8 cellular contexts compared by ENCODE assay signal in genomic region chr2:155250800-155251199, GRCh38.
DNase-seq lines count a peak whose midpoint lies in the region; ATAC-seq and TF ChIP-seq lines count a peak whose summit lies in the region.

No MANE protein-coding gene starts in this region.

- H3K27ac ChIP-seq in DOHH2 (ENCODE audit: low read depth, low read length) = no peak overlapping the region
- H3K27ac ChIP-seq in CD8-positive, alpha-beta T cell (ENCODE audit: low read depth, low read length) = no peak overlapping the region

- H3K4me3 Mint-ChIP-seq in CD8-positive, alpha-beta T cell = no peak overlapping the region

- DNase-seq in HPDE6-E6E7 (ENCODE audit: extremely low spot score) (peak; percentile 5), astrocyte of the spinal cord (ENCODE audit: low read depth, low spot score) (no peak), superior temporal gyrus (ENCODE audit: extremely low spot score) (peak; percentile 77), NCI-H1048 (lab: John Stamatoyannopoulos, UW) (no peak)
- no peak for DNase-seq in activated CD4-positive, alpha-beta T cell treated with anti-CD3 and anti-CD28 coated beads, Interleukin-2, amount 50 U/mL, for 48 hours
- DNase-seq in CD8-positive, alpha-beta T cell = no peak

- no peak overlapping the region for H3K27ac Mint-ChIP-seq in CD8-positive, alpha-beta T cell

- TF ChIP-seq CTCF in DOHH2 (IDR thresholded peaks at IDR 0.05; ENCODE audit: low read depth, low read length, poor library complexity, severe bottlenecking) (peak; percentile 53), astrocyte of the spinal cord (IDR thresholded peaks at IDR 0.05; ENCODE audit: low read depth, low read length) (peak; percentile 33)
- no peak for TF ChIP-seq CTCF in CD8-positive, alpha-beta T cell (IDR thresholded peaks at IDR 0.05)

- POLR2A ChIA-PET in CD8-positive, alpha-beta T cell (lab: Charles Lee) = no interaction called here

- peak; percentile 76 for ATAC-seq in GM21381 (IDR thresholded peaks at IDR 0.05; ENCODE audit: unreplicated experiment)
- no peak for ATAC-seq in CD8-positive, alpha-beta T cell

- no peaks in the 10 kb centered on the region for H3K36me3 Mint-ChIP-seq in CD8-positive, alpha-beta T cell

- H3K9me3 ChIP-seq in DOHH2 (ENCODE audit: control insufficient read depth, insufficient read depth, low read length) = no peaks in the 10 kb centered on the region
- H3K9me3 ChIP-seq in CD8-positive, alpha-beta T cell (ENCODE audit: low read length) = no peaks in the 10 kb centered on the region

- H3F3A ChIP-seq in DOHH2 (ENCODE audit: control insufficient read depth, insufficient read depth) = no peaks in the 10 kb centered on the region

- H3K4me3 ChIP-seq in DOHH2 (ENCODE audit: low read length) (no peak overlapping the region), astrocyte of the spinal cord (ENCODE audit: low read depth, low read length) (no peak overlapping the region)
- H3K4me3 ChIP-seq in CD8-positive, alpha-beta T cell (ENCODE audit: low read depth, low read length) = no peak overlapping the region

- in situ Hi-C loops in astrocyte of the spinal cord (cut with HindIII; ENCODE audit: low sequenced_read_pairs) = no loop called here

- H3K36me3 ChIP-seq in DOHH2 (ENCODE audit: control insufficient read depth, low read length) = no peaks in the 10 kb centered on the region
- no peaks in the 10 kb centered on the region for H3K36me3 ChIP-seq in CD8-positive, alpha-beta T cell (ENCODE audit: insufficient read depth, low read length)

- H3K79me2 ChIP-seq in DOHH2 (ENCODE audit: control insufficient read depth, low read length) = no peaks in the 10 kb centered on the region

- no peaks in the 10 kb centered on the region for H3K27me3 ChIP-seq in DOHH2 (ENCODE audit: control insufficient read depth, low read length)
- H3K27me3 ChIP-seq in CD8-positive, alpha-beta T cell (ENCODE audit: insufficient read depth, low read length) = no peaks in the 10 kb centered on the region

- no peak overlapping the region for H3K4me2 ChIP-seq in DOHH2 (ENCODE audit: low read length)

- no peaks in the 10 kb centered on the region for H3K9me2 ChIP-seq in DOHH2 (replicated peaks; ENCODE audit: control insufficient read depth, low read length)

- no peaks in the 10 kb centered on the region for H4K20me1 ChIP-seq in DOHH2 (ENCODE audit: control insufficient read depth, insufficient read depth, low read depth, low read length)

- H3K4me1 Mint-ChIP-seq in CD8-positive, alpha-beta T cell (ENCODE audit: low read depth) = no peaks in the 10 kb centered on the region

- CTCF ChIA-PET in CD8-positive, alpha-beta T cell (lab: Charles Lee) = no interaction called here

- intact Hi-C loops in CD8-positive, alpha-beta T cell (cut with DNase I, micrococcal nuclease) = no loop called here

- H3K27me3 Mint-ChIP-seq in CD8-positive, alpha-beta T cell (ENCODE audit: low read depth) = no peaks in the 10 kb centered on the region

- H3K9me3 Mint-ChIP-seq in CD8-positive, alpha-beta T cell = peaks cover 5% of the 10 kb centered on the region

- H3K4me1 ChIP-seq in DOHH2 (ENCODE audit: control insufficient read depth, low read length) = peaks cover 11% of the 10 kb centered on the region
- no peaks in the 10 kb centered on the region for H3K4me1 ChIP-seq in CD8-positive, alpha-beta T cell (ENCODE audit: insufficient read depth, low read length)

Comparison
In these comparisons a context has a peak if more than half of its experiments do, and no peak if none do; other contexts are left out.
1. DNase-seq: peak in HPDE6-E6E7 (single experiment) and superior temporal gyrus (single experiment); none in astrocyte of the spinal cord (single experiment), NCI-H1048 (single experiment), activated CD4-positive, alpha-beta T cell treated with anti-CD3 and anti-CD28 coated beads, Interleukin-2, amount 50 U/mL, for 48 hours (0 of 2) and CD8-positive, alpha-beta T cell (0 of 7).